Comparison of ENCODE assay signal across 12 cellular contexts in genomic region chr1:201258763-201259230, GRCh38. TPM values are rescaled to one million over a fixed set of nuclear protein-coding genes. Genes with fewer than 3 reads are reported as not detected.
"Had no signal": no experiment of that assay in that cellular context is flagged by ENCODE, and none has a peak within 500 bp of the region (broad histone marks: within the 10 kb centered on the region; RNA-seq: fewer than 3 reads in every experiment).

No MANE protein-coding gene starts in this region.

- H3K36me3 ChIP-seq: neutrophil, tibial artery had no signal

- H3K27me3 ChIP-seq: body of pancreas had no signal

- H3K4me1 Mint-ChIP-seq: stimulated activated memory B cell treated with anti-CD40 and anti-IgM and Interleukin-4, amounts not matched to agents 10 μg/mL and 1 μg/mL and 100 μg/mL, for 72 hours had no signal

- H3K36me3 Mint-ChIP-seq: stimulated activated memory B cell treated with anti-CD40 and anti-IgM and Interleukin-4, amounts not matched to agents 10 μg/mL and 1 μg/mL and 100 μg/mL, for 72 hours had no signal

- H3K9me3 Mint-ChIP-seq: dendritic cell treated with granulocyte-macrophage colony-stimulating factor and Interleukin-4, amounts not matched to agents 40 ng/mL and 50 ng/mL, for 4 days; stimulated activated memory B cell treated with anti-CD40 and anti-IgM and Interleukin-4, amounts not matched to agents 10 μg/mL and 1 μg/mL and 100 μg/mL, for 72 hours had no signal

- H3K9me3 ChIP-seq: body of pancreas, neutrophil, tibial artery had no signal

- H3K27ac ChIP-seq: body of pancreas, neutrophil, tibial artery had no signal

- H3K4me3 ChIP-seq: body of pancreas, tibial artery had no signal

- H3K4me3 Mint-ChIP-seq: dendritic cell treated with granulocyte-macrophage colony-stimulating factor and Interleukin-4, amounts not matched to agents 40 ng/mL and 50 ng/mL, for 4 days; stimulated activated memory B cell treated with anti-CD40 and anti-IgM and Interleukin-4, amounts not matched to agents 10 μg/mL and 1 μg/mL and 100 μg/mL, for 72 hours had no signal

- H3K27ac Mint-ChIP-seq: dendritic cell treated with granulocyte-macrophage colony-stimulating factor and Interleukin-4, amounts not matched to agents 40 ng/mL and 50 ng/mL, for 4 days; stimulated activated memory B cell treated with anti-CD40 and anti-IgM and Interleukin-4, amounts not matched to agents 10 μg/mL and 1 μg/mL and 100 μg/mL, for 72 hours had no signal

- DNase-seq: activated CD4-positive, alpha-beta T cell treated with anti-CD3 and anti-CD28 coated beads for 1 hour; activated CD8-positive, alpha-beta memory T cell treated with anti-CD3 and anti-CD28 coated beads for 24 hours; activated naive CD4-positive, alpha-beta T cell treated with anti-CD3 and anti-CD28 coated beads, Interleukin-2, amount 50 U/mL, for 16 hours; body of pancreas; left ventricle myocardium superior; right cardiac atrium; T-helper 9 cell; tibial artery had no signal

- ATAC-seq: stimulated activated memory B cell treated with anti-CD40 and anti-IgM and Interleukin-4, amounts not matched to agents 10 μg/mL and 1 μg/mL and 100 μg/mL, for 72 hours had no signal

RNA-seq across cellular contexts. Expression of gene PKP1, which starts 24.5 kb away (rescaled TPM):
- total RNA-seq: fibroblast of villous mesenchyme had no signal
